ENCODE assay signal across 9 cellular contexts in genomic region chr1:8985915-8986813, GRCh38. TPM values are rescaled to one million over a fixed set of nuclear protein-coding genes. Genes with fewer than 3 reads are reported as not detected.
DNase-seq lines count a peak whose midpoint lies in the region; ATAC-seq, FAIRE-seq and TF ChIP-seq lines count a peak whose summit lies in the region.
"Had no signal": no experiment of that assay in that cellular context is flagged by ENCODE, and none has a peak within 500 bp of the region (broad histone marks: within the 10 kb centered on the region; RNA-seq: fewer than 3 reads in every experiment).

No MANE protein-coding gene starts in this region.

- H3K27ac Mint-ChIP-seq in naive thymus-derived CD8-positive, alpha-beta T cell: peak overlapping the region; percentile 92 to 97 (median 96)

- H3K9me3 Mint-ChIP-seq in naive thymus-derived CD8-positive, alpha-beta T cell: no peaks in the 10 kb centered on the region

- BruUV-seq in endothelial cell of umbilical vein (replicated peaks; lab: Mats Ljungman, UMichigan): no TSS peak

- peak overlapping the region; percentile 16 for H3K4me2 ChIP-seq in endothelial cell of umbilical vein (ENCODE audit: insufficient read depth, low read length)

- H3K27me3 ChIP-seq in endothelial cell of umbilical vein (ENCODE audit: control insufficient read depth in 2 of 2, insufficient read depth in 2 of 2, low read length in 2 of 2): no peaks in the 10 kb centered on the region

- H3K4me3 ChIP-seq in endothelial cell of umbilical vein (replicated peaks in 1 of 3; ENCODE audit: insufficient read depth in 1 of 3, low read depth in 1 of 3, low read length in 3 of 3): no peak overlapping the region

- no peak for ATAC-seq in naive thymus-derived CD8-positive, alpha-beta T cell
- no peak for ATAC-seq in GM18520 (IDR thresholded peaks at IDR 0.05; ENCODE audit: unreplicated experiment)

- POLR2A ChIA-PET in endothelial cell of umbilical vein (lab: Charles Lee): no interaction called here
- POLR2A ChIA-PET in naive thymus-derived CD8-positive, alpha-beta T cell (lab: Charles Lee): interaction anchor here (1.2 to 11.2 kb wide), 14 partner anchors 12 to 108 kb away, joined by 3 to 361 read pairs (median 7); partner anchors contain the start of gene ENO1

- peaks cover 17 to 46% (median 41%) of the 10 kb centered on the region in 4 donors for H3K4me1 Mint-ChIP-seq in naive thymus-derived CD8-positive, alpha-beta T cell

- H3K36me3 ChIP-seq in endothelial cell of umbilical vein (ENCODE audit: control insufficient read depth in 2 of 2, extremely low read depth in 1 of 2, insufficient read depth in 2 of 2, low read length in 2 of 2): no peaks in the 10 kb centered on the region

- in situ Hi-C loops in Caki2 (cut with HindIII; ENCODE audit: low pct_unique_long_range_greater_than_20kb, low sequenced_read_pairs): no loop called here

- CTCF ChIA-PET in endothelial cell of umbilical vein (lab: Charles Lee): interaction anchor here (0.6 to 8.7 kb wide), 13 partner anchors 15 to 127 kb away, joined by 3 to 119 read pairs (median 7); no protein-coding TSS in a partner anchor

- H3K9ac ChIP-seq in endothelial cell of umbilical vein (replicated peaks; ENCODE audit: extremely low read depth, insufficient read depth, low read length): peak overlapping the region; percentile 14

- H3K9me1 ChIP-seq in endothelial cell of umbilical vein (replicated peaks; ENCODE audit: control insufficient read depth, extremely low read depth, insufficient read depth, low read length): no peaks in the 10 kb centered on the region

- TF ChIP-seq CTCF in endothelial cell of umbilical vein (IDR thresholded peaks at IDR 0.05; ENCODE audit: extremely low read depth in 1 of 2, insufficient read depth in 1 of 2, low read depth in 1 of 2, low read length in 2 of 2): no peak

- peak overlapping the region; percentile 67 for H3K27ac ChIP-seq in endothelial cell of umbilical vein (ENCODE audit: insufficient read depth, low read depth, low read length)
- H3K27ac ChIP-seq: HL-60 had no signal

- no peak for TF ChIP-seq POLR2A in endothelial cell of umbilical vein (IDR thresholded peaks at IDR 0.05; ENCODE audit: low read depth, low read length)

- H3K4me1 ChIP-seq in endothelial cell of umbilical vein (ENCODE audit: control insufficient read depth, extremely low read depth, insufficient read depth, low read length): peaks cover 16% of the 10 kb centered on the region

- intact Hi-C loops in endothelial cell of umbilical vein (cut with micrococcal nuclease): loop anchor here (1.0 kb wide), 4 partner anchors 23 to 128 kb away; partner anchors contain the start of gene ENO1

- no peaks in the 10 kb centered on the region for H3K36me3 Mint-ChIP-seq in naive thymus-derived CD8-positive, alpha-beta T cell

- FAIRE-seq in endothelial cell of umbilical vein (lab: Jason Lieb, UNC): peak; percentile 97

- peak; percentile 66 for DNase-seq in Caki2 (ENCODE audit: low read depth)
- peak; percentile 43 for DNase-seq in NCI-H69 (lab: John Stamatoyannopoulos, UW)
- peak; percentile 98 for DNase-seq in endothelial cell of umbilical vein (ENCODE audit: low read depth, low spot score)
- no peak for DNase-seq in naive thymus-derived CD8-positive, alpha-beta T cell
- no peak for DNase-seq in effector CD4-positive, alpha-beta T cell
- no peak for DNase-seq in iPS-NIHi11 (ENCODE audit: low spot score)
- DNase-seq in NCI-H146 treated with DMSO at 0.1 percent for 48 hours (lab: John Stamatoyannopoulos, UW; ENCODE audit: unreplicated experiment): no peak

- H4K20me1 ChIP-seq in endothelial cell of umbilical vein (replicated peaks; ENCODE audit: control insufficient read depth, extremely low read depth, insufficient read depth, low read length): no peaks in the 10 kb centered on the region

- no peaks in the 10 kb centered on the region for H3K79me2 ChIP-seq in endothelial cell of umbilical vein (ENCODE audit: control insufficient read depth, insufficient read depth, low read length)

- H3K4me3 Mint-ChIP-seq in naive thymus-derived CD8-positive, alpha-beta T cell: peak overlapping the region; percentile 54 to 93 (median 81)

- no peaks in the 10 kb centered on the region for H3K27me3 Mint-ChIP-seq in naive thymus-derived CD8-positive, alpha-beta T cell

- dilution Hi-C loops in endothelial cell of umbilical vein (cut with MboI; ENCODE audit: extremely low pct_ligation_motif_present, low sequenced_read_pairs): no loop called here

- H2AFZ ChIP-seq in endothelial cell of umbilical vein (ENCODE audit: low read depth, low read length): peak overlapping the region; percentile 0

- H3K9me3 ChIP-seq in endothelial cell of umbilical vein (replicated peaks; ENCODE audit: control insufficient read depth, insufficient read depth, low read length): no peaks in the 10 kb centered on the region

TF ChIP-seq in endothelial cell of umbilical vein, 7 proteins besides CTCF, POLR2A, EP300 and RAD21:
- TF ChIP-seq JUN (IDR thresholded peaks at IDR 0.05; ENCODE audit: borderline replicate concordance, insufficient read depth, insufficient read length, low read depth): peak; percentile 74
- no peak for TF ChIP-seq GATA2 (IDR thresholded peaks at IDR 0.05; ENCODE audit: insufficient read depth, insufficient read length, low read depth, low read length)
- peak; percentile 61 for TF ChIP-seq FOS (IDR thresholded peaks at IDR 0.05; ENCODE audit: borderline replicate concordance, insufficient read depth, low read length)
- peak; percentile 36 for TF ChIP-seq MAX (IDR thresholded peaks at IDR 0.05; ENCODE audit: insufficient read depth, insufficient read length)
- no peak for TF ChIP-seq MYC (IDR thresholded peaks at IDR 0.05; ENCODE audit: low read depth, low read length)
- peak; percentile 59 for TF ChIP-seq POLR2AphosphoS5 (IDR thresholded peaks at IDR 0.05; ENCODE audit: insufficient read depth, low read depth, low read length)
- no peak for TF ChIP-seq EZH2 (IDR thresholded peaks at IDR 0.05; ENCODE audit: borderline replicate concordance, low read depth, low read length, severe bottlenecking)

RNA-seq across cellular contexts. Expression of gene SLC2A7, which starts 40.1 kb away (rescaled TPM):
- total RNA-seq in Caki2 (2014; rRNA removed; shearing (Covaris generic); ENCODE audit: low replicate concordance): not detected in 2 replicates
- not detected in 2 replicates for total RNA-seq in endothelial cell of umbilical vein
- not detected in 2 replicates for polyA plus RNA-seq in endothelial cell of umbilical vein
- not detected in 2 replicates for polyA plus RNA-seq in endothelial cell of umbilical vein (2011; cell fraction: cytosol; rRNA removed)
- not detected in 2 replicates for polyA plus RNA-seq in endothelial cell of umbilical vein (2011; cell fraction: nucleus; rRNA removed)
- not detected in 2 replicates for polyA plus RNA-seq in endothelial cell of umbilical vein (2012)
- polyA minus RNA-seq in endothelial cell of umbilical vein: not detected in 2 replicates
- not detected for polyA minus RNA-seq in endothelial cell of umbilical vein (2011; cell fraction: cytosol; rRNA and poly(A)+ RNA removed)
- not detected in 2 replicates for polyA minus RNA-seq in endothelial cell of umbilical vein (2011; cell fraction: nucleus; rRNA and poly(A)+ RNA removed)
- total RNA-seq in naive thymus-derived CD8-positive, alpha-beta T cell: not detected
- polyA plus RNA-seq in naive thymus-derived CD8-positive, alpha-beta T cell: under 1 TPM in 2 of 3 donors, not detected in 1; 0.16 to 0.20 TPM

RNA-seq across cellular contexts. Expression of gene CA6, which starts 40.5 kb away (rescaled TPM):
- not detected in 2 replicates for total RNA-seq in Caki2 (2014; rRNA removed; shearing (Covaris generic); ENCODE audit: low replicate concordance)
- not detected in 2 replicates for total RNA-seq in endothelial cell of umbilical vein
- polyA plus RNA-seq in endothelial cell of umbilical vein: not detected in 2 replicates
- polyA plus RNA-seq in endothelial cell of umbilical vein (2011; cell fraction: cytosol; rRNA removed): not detected in 2 replicates
- polyA plus RNA-seq in endothelial cell of umbilical vein (2011; cell fraction: nucleus; rRNA removed): not detected in 2 replicates
- not detected in 2 replicates for polyA plus RNA-seq in endothelial cell of umbilical vein (2012)
- polyA minus RNA-seq in endothelial cell of umbilical vein: not detected in 2 replicates
- polyA minus RNA-seq in endothelial cell of umbilical vein (2011; cell fraction: cytosol; rRNA and poly(A)+ RNA removed): not detected
- not detected in 2 replicates for polyA minus RNA-seq in endothelial cell of umbilical vein (2011; cell fraction: nucleus; rRNA and poly(A)+ RNA removed)
- 10 to 100 TPM; 11.3 to 11.5 TPM for total RNA-seq in naive thymus-derived CD8-positive, alpha-beta T cell
- polyA plus RNA-seq in naive thymus-derived CD8-positive, alpha-beta T cell: 10 to 100 TPM in 2 of 3 donors, 1 to 10 TPM in 1; 5.9 to 53.7 (median 17.1) TPM

Comparison
In these comparisons a context has a peak if more than half of its experiments do, and no peak if none do; other contexts are left out.
1. DNase-seq: peak in Caki2 (single experiment), NCI-H69 (single experiment) and endothelial cell of umbilical vein (single experiment); none in naive thymus-derived CD8-positive, alpha-beta T cell (0 of 10), effector CD4-positive, alpha-beta T cell (single experiment), iPS-NIHi11 (single experiment) and NCI-H146 treated with DMSO at 0.1 percent for 48 hours (single experiment).
2. RNA of gene CA6, which starts 40.5 kb away (total RNA-seq): 11.3 to 11.5 TPM in naive thymus-derived CD8-positive, alpha-beta T cell; not detected in Caki2 and not detected in endothelial cell of umbilical vein; every median in the first group is over 10 times any median in the second.